Comparison of ENCODE assay signal across 7 cellular contexts in genomic region chr7:106599343-106599698, GRCh38.
A peak's percentile ranks its signal among the peaks of the same experiment; 100 is the strongest.
DNase-seq lines count a peak whose midpoint lies in the region; ATAC-seq, FAIRE-seq and TF ChIP-seq lines count a peak whose summit lies in the region.

No MANE protein-coding gene starts in this region.

- no peaks in the 10 kb centered on the region for H4K20me1 ChIP-seq in MM.1S (ENCODE audit: insufficient read depth, low read length)

- TF ChIP-seq CTCF in MM.1S (IDR thresholded peaks at IDR 0.05; ENCODE audit: low read length), result no peak
- no peak for TF ChIP-seq CTCF in epithelial cell of esophagus (IDR thresholded peaks at IDR 0.05; ENCODE audit: insufficient read depth, low read depth, low read length, missing control alignments)

- no peak overlapping the region for H3K4me2 ChIP-seq in MM.1S (ENCODE audit: low read depth, low read length)

- no peaks in the 10 kb centered on the region for H3K9me2 ChIP-seq in MM.1S (replicated peaks; ENCODE audit: insufficient read depth, low read length)

- FAIRE-seq in urothelium cell line (lab: Jason Lieb, UNC), result no peak

- H3K36me3 ChIP-seq in MM.1S (replicated peaks; ENCODE audit: insufficient read depth, low read length) (no peaks in the 10 kb centered on the region), rectal smooth muscle tissue (ENCODE audit: control insufficient read depth, insufficient read depth, low read length) (no peaks in the 10 kb centered on the region)

- H2AFZ ChIP-seq in MM.1S (ENCODE audit: low read length), result peak overlapping the region; percentile 77

- ATAC-seq in HG02610 (IDR thresholded peaks at IDR 0.05; ENCODE audit: unreplicated experiment) (no peak), HG02642 (IDR thresholded peaks at IDR 0.05; ENCODE audit: poor library complexity, unreplicated experiment) (no peak)

- H3K4me3 ChIP-seq in MM.1S (ENCODE audit: low read length), result no peak overlapping the region
- no peak overlapping the region for H3K4me3 ChIP-seq in epithelial cell of esophagus (ENCODE audit: low read length)
- H3K4me3 ChIP-seq in rectal smooth muscle tissue (ENCODE audit: low read length), result peak overlapping the region; percentile 16

- H3K9ac ChIP-seq in MM.1S (ENCODE audit: low read length) (no peak overlapping the region), rectal smooth muscle tissue (ENCODE audit: low read length) (no peak overlapping the region)

- H3K9me3 ChIP-seq in MM.1S (replicated peaks; ENCODE audit: insufficient read depth, low read length), result no peaks in the 10 kb centered on the region

- DNase-seq in MM.1S, result no peak
- DNase-seq in NCI-H69 (lab: John Stamatoyannopoulos, UW), result peak; percentile 99
- peak; percentile 93 for DNase-seq in epithelial cell of esophagus (ENCODE audit: low read depth)
- no peak for DNase-seq in urothelium cell line (ENCODE audit: low spot score)

- H3K27ac ChIP-seq in MM.1S (ENCODE audit: low read length) (no peak overlapping the region), rectal smooth muscle tissue (ENCODE audit: low read depth, low read length) (no peak overlapping the region)

- H3K4me1 ChIP-seq in MM.1S (ENCODE audit: low read length) (peaks cover 12% of the 10 kb centered on the region), rectal smooth muscle tissue (ENCODE audit: control insufficient read depth, insufficient read depth, low read length) (no peaks in the 10 kb centered on the region)

- no peaks in the 10 kb centered on the region for H3K79me2 ChIP-seq in MM.1S (ENCODE audit: low read length)

- peaks cover 2% of the 10 kb centered on the region for H3F3A ChIP-seq in MM.1S (ENCODE audit: insufficient read depth, low read length)

- H3K27me3 ChIP-seq in MM.1S (replicated peaks; ENCODE audit: insufficient read depth, low read length) (no peaks in the 10 kb centered on the region), rectal smooth muscle tissue (ENCODE audit: control insufficient read depth, insufficient read depth, low read length) (no peaks in the 10 kb centered on the region)

Comparison
In these comparisons a context has a peak if more than half of its experiments do, and no peak if none do; other contexts are left out.
1. DNase-seq: peak in NCI-H69 (single experiment) and epithelial cell of esophagus (single experiment); none in MM.1S (single experiment) and urothelium cell line (single experiment).